In genomic region chr1:207812778-207813512, GRCh38 we compare ENCODE assay signal across 11 cellular contexts.
DNase-seq lines count a peak whose midpoint lies in the region; ATAC-seq, FAIRE-seq and TF ChIP-seq lines count a peak whose summit lies in the region.
"Had no signal": no experiment of that assay in that cellular context is flagged by ENCODE, and none has a peak within 500 bp of the region (broad histone marks: within the 10 kb centered on the region; RNA-seq: fewer than 3 reads in every experiment).

No MANE protein-coding gene starts in this region.

- CTCF ChIA-PET in T-cell (lab: Charles Lee): interaction anchor here (0.6 to 1.3 kb wide), 3 partner anchors 15 to 56 kb away, joined by 4 to 5 read pairs (median 4); no protein-coding TSS in a partner anchor

- H3K4me3 Mint-ChIP-seq in CD14-positive monocyte: no peak overlapping the region
- H3K4me3 Mint-ChIP-seq in T-cell: no peak overlapping the region

- peak overlapping the region; percentile 43 to 90 (median 70) for H3K27ac Mint-ChIP-seq in CD14-positive monocyte
- peak overlapping the region; percentile 13 to 84 for H3K27ac Mint-ChIP-seq in T-cell

- no peak for TF ChIP-seq CTCF in CD14-positive monocyte (IDR thresholded peaks at IDR 0.05)
- TF ChIP-seq CTCF in sigmoid colon (IDR thresholded peaks at IDR 0.05): no peak

- ATAC-seq in T-cell (replicated peaks in 1 of 4) (no peak), GM19395 (IDR thresholded peaks at IDR 0.05; ENCODE audit: unreplicated experiment) (no peak), GM18498 (IDR thresholded peaks at IDR 0.05; ENCODE audit: unreplicated experiment) (no peak)
- ATAC-seq: Panc1 had no signal

- POLR2A ChIA-PET in T-cell (lab: Charles Lee): interaction anchor here in 1 of 2 donors (1.0 kb wide), 1 partner anchor 55 kb away, joined by 3 read pairs; no protein-coding TSS in a partner anchor

- H3K36me3 Mint-ChIP-seq in CD14-positive monocyte (peaks cover 86 to 95% of the 10 kb centered on the region in 2 donors), T-cell (peaks cover 76% of the 10 kb centered on the region)

- H3K27ac ChIP-seq in sigmoid colon: peak overlapping the region; percentile 79 to 99 (median 88)

- TF ChIP-seq POLR2A in sigmoid colon (IDR thresholded peaks at IDR 0.05): no peak

- peaks cover 76% of the 10 kb centered on the region for H3K4me1 Mint-ChIP-seq in CD14-positive monocyte
- peaks cover 77 to 90% (median 90%) of the 10 kb centered on the region in 3 donors for H3K4me1 Mint-ChIP-seq in T-cell

- FAIRE-seq in RCC 7860 (lab: Jason Lieb, UNC): no peak

- H3K27me3 ChIP-seq in sigmoid colon: no peaks in the 10 kb centered on the region

- no peaks in the 10 kb centered on the region for H3K9me3 ChIP-seq in sigmoid colon

- peaks cover 0 to 2% (median 1%) of the 10 kb centered on the region in 3 donors for H3K27me3 Mint-ChIP-seq in CD14-positive monocyte (ENCODE audit: low read depth in 3 of 3)
- H3K27me3 Mint-ChIP-seq in T-cell: no peaks in the 10 kb centered on the region

- H3K4me1 ChIP-seq in sigmoid colon: peaks cover 0 to 100% (median 99%) of the 10 kb centered on the region in 4 donors

- intact Hi-C loops in CD14-positive monocyte (cut with micrococcal nuclease) (no loop called here), cardiac septum (cut with DNase I) (loop anchor here (10.0 kb wide), 1 partner anchor 52 kb away; no protein-coding TSS in a partner anchor), sigmoid colon (cut with DNase I) (no loop called here)

- WGBS in sigmoid colon, 2 donors: 92 to 94% methylated on average over 10 of the region's 10 CpGs

- no peaks in the 10 kb centered on the region for H3K9me3 Mint-ChIP-seq in CD14-positive monocyte
- no peaks in the 10 kb centered on the region for H3K9me3 Mint-ChIP-seq in T-cell

- H3K4me3 ChIP-seq in sigmoid colon: peak overlapping the region in 1 of 4 donors; percentile 21

- DNase-seq in CD14-positive monocyte (ENCODE audit: low spot score) (no peak), T-cell (no peak), cardiac septum (ENCODE audit: low spot score) (peak; percentile 75), sigmoid colon (no peak), iPS-NIHi7 (ENCODE audit: extremely low spot score) (no peak), RCC 7860 (ENCODE audit: low spot score) (no peak)
- DNase-seq: IMR-90, NCI-H2081 had no signal

- peaks cover 53 to 100% (median 86%) of the 10 kb centered on the region in 4 donors for H3K36me3 ChIP-seq in sigmoid colon

- no peak for TF ChIP-seq EP300 in sigmoid colon (IDR thresholded peaks at IDR 0.05)
